ENCODE assay signal across 17 cellular contexts in genomic region chr6:39879535-39879934, GRCh38.
"Had no signal": no experiment of that assay in that cellular context is flagged by ENCODE, and none has a peak within 500 bp of the region (broad histone marks: within the 10 kb centered on the region; RNA-seq: fewer than 3 reads in every experiment).

No MANE protein-coding gene starts in this region.

- ATAC-seq: effector memory CD8-positive, alpha-beta T cell; left ventricle myocardium superior; natural killer cell; stimulated activated naive B cell treated with anti-CD40 and anti-IgM and Interleukin-4, amounts not matched to agents 10 μg/mL and 1 μg/mL and 100 μg/mL, for 72 hours had no signal

- H3K4me2 ChIP-seq: SK-N-SH had no signal

- H3K9me3 ChIP-seq: neutrophil, SK-N-SH had no signal

- H3K9ac ChIP-seq: SK-N-SH had no signal

- DNase-seq: activated CD4-positive, alpha-beta T cell treated with anti-CD3 and anti-CD28 coated beads for 1 hour; activated CD4-positive, alpha-beta T cell treated with anti-CD3 and anti-CD28 coated beads, Interleukin-2, amount 50 U/mL, for 4 hours; activated naive CD4-positive, alpha-beta T cell treated with anti-CD3 and anti-CD28 coated beads for 36 hours; central memory CD4-positive, alpha-beta T cell; effector memory CD8-positive, alpha-beta T cell; hippocampal formation; left ventricle myocardium superior; mesendoderm; natural killer cell; posterior cingulate gyrus; retina; SK-N-SH; stimulated activated CD4-positive, alpha-beta T cell treated with anti-CD3 and anti-CD28 coated beads, Interleukin-4, amount 100 ng/mL, for 1 hour; stimulated activated naive B cell treated with anti-CD40 and anti-IgM and Interleukin-4, amounts not matched to agents 10 μg/mL and 1 μg/mL and 100 μg/mL, for 72 hours; T-helper 1 cell had no signal

- H3K27me3 ChIP-seq: neutrophil had no signal

- H3K27ac ChIP-seq: neutrophil, VCaP had no signal
